Comparison of ENCODE assay signal across 2 cellular contexts in the genomic region with DNA sequence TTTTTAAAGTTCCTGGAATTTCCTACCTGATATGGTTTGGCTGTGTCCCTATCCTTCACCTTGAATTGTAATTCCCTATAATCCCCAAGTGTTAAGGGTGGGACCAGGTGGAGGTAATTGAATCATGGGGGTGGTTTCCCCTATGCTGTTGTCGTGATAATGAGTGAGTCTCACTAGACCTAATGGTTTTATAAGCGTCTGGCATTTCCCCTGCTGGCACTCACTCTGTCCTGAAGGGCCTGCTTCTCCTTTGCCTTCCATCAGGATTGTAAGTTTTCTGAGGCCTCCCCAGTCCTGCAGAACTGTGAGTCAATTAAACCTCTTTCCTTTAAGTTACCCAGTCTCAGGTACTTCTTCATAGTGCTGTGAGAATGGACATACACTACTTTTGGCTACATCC.
TF ChIP-seq lines count a peak whose summit lies in the region.

No MANE protein-coding gene starts in this region.

TF ChIP-seq in GM23338, 12 proteins besides CTCF, POLR2A, EP300 and RAD21 (continued from another document):
- TF ChIP-seq ZNF462 (CRISPR knock-in tag; IDR thresholded peaks at IDR 0.05) (no peak), ZNF114 (CRISPR knock-in tag; IDR thresholded peaks at IDR 0.05) (no peak), EZH2 (IDR thresholded peaks at IDR 0.05; ENCODE audit: low read depth, unreplicated experiment) (no peak), CREB1 (CRISPR knock-in tag; IDR thresholded peaks at IDR 0.05; ENCODE audit: low read depth) (no peak), NANOG (IDR thresholded peaks at IDR 0.05; ENCODE audit: borderline replicate concordance) (no peak), ZNF331 (CRISPR knock-in tag; IDR thresholded peaks at IDR 0.05; ENCODE audit: low read depth) (no peak), REST (IDR thresholded peaks at IDR 0.05; ENCODE audit: unreplicated experiment) (no peak), JUNB (IDR thresholded peaks at IDR 0.05; ENCODE audit: unreplicated experiment) (no peak), POLR2AphosphoS5 (IDR thresholded peaks at IDR 0.05; ENCODE audit: low read depth) (no peak), EZH2phosphoT487 (IDR thresholded peaks at IDR 0.05; ENCODE audit: unreplicated experiment) (no peak)

TF ChIP-seq in WTC11, 78 proteins besides CTCF, POLR2A, EP300 and RAD21 (continued from another document):
- TF ChIP-seq PRRX2 (CRISPR knock-in tag; IDR thresholded peaks at IDR 0.05) (no peak), ZNF423 (CRISPR knock-in tag; IDR thresholded peaks at IDR 0.05) (no peak), FOXK1 (CRISPR knock-in tag; IDR thresholded peaks at IDR 0.05) (no peak), ZNF232 (CRISPR knock-in tag; IDR thresholded peaks at IDR 0.05) (no peak), ZNF317 (CRISPR knock-in tag; IDR thresholded peaks at IDR 0.05; ENCODE audit: borderline replicate concordance, low read depth) (no peak), ESRRA (CRISPR knock-in tag; IDR thresholded peaks at IDR 0.05; ENCODE audit: borderline replicate concordance) (no peak), MLX (CRISPR knock-in tag; IDR thresholded peaks at IDR 0.05) (no peak), ZNF263 (CRISPR knock-in tag; IDR thresholded peaks at IDR 0.05; ENCODE audit: low read depth) (no peak), ARID4B (CRISPR knock-in tag; IDR thresholded peaks at IDR 0.05; ENCODE audit: borderline replicate concordance) (no peak), HMGA2 (CRISPR knock-in tag; IDR thresholded peaks at IDR 0.05) (no peak), ERG (CRISPR knock-in tag; IDR thresholded peaks at IDR 0.05) (no peak), ZBTB21 (CRISPR knock-in tag; IDR thresholded peaks at IDR 0.05; ENCODE audit: borderline replicate concordance) (no peak), CBFB (CRISPR knock-in tag; IDR thresholded peaks at IDR 0.05; ENCODE audit: low read depth) (no peak)
- TF ChIP-seq, protein P1, sequence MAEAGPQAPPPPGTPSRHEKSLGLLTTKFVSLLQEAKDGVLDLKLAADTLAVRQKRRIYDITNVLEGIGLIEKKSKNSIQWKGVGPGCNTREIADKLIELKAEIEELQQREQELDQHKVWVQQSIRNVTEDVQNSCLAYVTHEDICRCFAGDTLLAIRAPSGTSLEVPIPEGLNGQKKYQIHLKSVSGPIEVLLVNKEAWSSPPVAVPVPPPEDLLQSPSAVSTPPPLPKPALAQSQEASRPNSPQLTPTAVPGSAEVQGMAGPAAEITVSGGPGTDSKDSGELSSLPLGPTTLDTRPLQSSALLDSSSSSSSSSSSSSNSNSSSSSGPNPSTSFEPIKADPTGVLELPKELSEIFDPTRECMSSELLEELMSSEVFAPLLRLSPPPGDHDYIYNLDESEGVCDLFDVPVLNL (CRISPR knock-in tag; IDR thresholded peaks at IDR 0.05; ENCODE audit: borderline replicate concordance, low read depth) = no peak
